ENCODE assay signal across 2 cellular contexts in genomic region chr5:144125163-144125726, GRCh38.
TF ChIP-seq lines count a peak whose summit lies in the region.

No MANE protein-coding gene starts in this region.

TF ChIP-seq in IMR-90, 13 proteins besides CTCF, POLR2A, EP300 and RAD21:
- TF ChIP-seq RFX5 (IDR thresholded peaks at IDR 0.05; ENCODE audit: low read depth, low read length) (no peak), BHLHE40 (IDR thresholded peaks at IDR 0.05; ENCODE audit: low read depth, low read length) (no peak), CHD1 (IDR thresholded peaks at IDR 0.05; ENCODE audit: low read depth, low read length) (no peak), RCOR1 (IDR thresholded peaks at IDR 0.05; ENCODE audit: insufficient replicate concordance, low read length) (no peak), CEBPB (IDR thresholded peaks at IDR 0.05; ENCODE audit: low read depth, low read length) (peak; percentile 70), MAFK (IDR thresholded peaks at IDR 0.05; ENCODE audit: low read depth, low read length) (no peak), FOS (IDR thresholded peaks at IDR 0.05; ENCODE audit: low read depth, low read length) (no peak)

TF ChIP-seq in GM12891, 5 proteins besides CTCF, POLR2A, EP300 and RAD21:
- TF ChIP-seq POU2F2 (IDR thresholded peaks at IDR 0.05; ENCODE audit: low read depth, low read length) (no peak), POLR2AphosphoS5 (IDR thresholded peaks at IDR 0.05; ENCODE audit: low read depth, low read length) (no peak), TAF1 (IDR thresholded peaks at IDR 0.05; ENCODE audit: low read depth, low read length) (no peak), PAX5 (IDR thresholded peaks at IDR 0.05; ENCODE audit: insufficient read depth, low read length, severe bottlenecking) (no peak), SPI1 (IDR thresholded peaks at IDR 0.05; ENCODE audit: low read depth, low read length) (no peak)
TF ChIP-seq in GM12891: peak in this region for 0.
